ENCODE assay signal across 8 cellular contexts in genomic region chr19:30046522-30046921, GRCh38.
DNase-seq lines count a peak whose midpoint lies in the region; ATAC-seq, FAIRE-seq and TF ChIP-seq lines count a peak whose summit lies in the region.

No MANE protein-coding gene starts in this region.

- H3K9me2 ChIP-seq in Karpas-422 (replicated peaks; ENCODE audit: insufficient read depth, low read length): no peaks in the 10 kb centered on the region

- peak; percentile 44 for TF ChIP-seq CTCF in AG04450 (IDR thresholded peaks at IDR 0.05; ENCODE audit: low read depth, low read length)

- H3K79me2 ChIP-seq in Karpas-422 (ENCODE audit: low read length): no peaks in the 10 kb centered on the region

- POLR2A ChIA-PET in AG04450 (lab: Yijun Ruan, JAX): no interaction called here

- H3K27me3 ChIP-seq in AG04450 (ENCODE audit: control insufficient read depth, insufficient read depth, low read length) (no peaks in the 10 kb centered on the region), Karpas-422 (ENCODE audit: low read length) (no peaks in the 10 kb centered on the region)

- H3K9me3 ChIP-seq in AG04450 (ENCODE audit: control insufficient read depth, insufficient read depth, low read length): no peaks in the 10 kb centered on the region
- H3K9me3 ChIP-seq in Karpas-422 (ENCODE audit: low read length): no peaks in the 10 kb centered on the region

- DNase-seq in AG04450 (ENCODE audit: low read depth, low spot score): no peak
- DNase-seq in Karpas-422: peak; percentile 63
- DNase-seq in cerebellum (ENCODE audit: low spot score): peak; percentile 65
- peak; percentile 59 for DNase-seq in pons (ENCODE audit: low spot score)
- DNase-seq in urothelium cell line (ENCODE audit: low spot score): no peak
- DNase-seq in mesenteric fat pad (ENCODE audit: low spot score): no peak
- no peak for DNase-seq in activated CD8-positive, alpha-beta memory T cell treated with anti-CD3 and anti-CD28 coated beads, Interleukin-2, amount 50 U/mL, for 48 hours

- no peak overlapping the region for H3K27ac ChIP-seq in AG04450 (ENCODE audit: low read depth, low read length)
- no peak overlapping the region for H3K27ac ChIP-seq in Karpas-422 (ENCODE audit: low read length)

- CTCF ChIA-PET in AG04450 (lab: Charles Lee): no interaction called here

- ATAC-seq in GM18508 (IDR thresholded peaks at IDR 0.05; ENCODE audit: insufficient read depth, unreplicated experiment): peak; percentile 86

- no peak overlapping the region for H3K4me2 ChIP-seq in Karpas-422 (ENCODE audit: low read depth, low read length, poor library complexity, severe bottlenecking)

- peaks cover 10% of the 10 kb centered on the region for H3K4me1 ChIP-seq in Karpas-422 (ENCODE audit: low read length)

- no peak overlapping the region for H3K9ac ChIP-seq in Karpas-422 (ENCODE audit: low read length)

- H3K4me3 ChIP-seq in AG04450 (ENCODE audit: low read depth, low read length) (no peak overlapping the region), Karpas-422 (ENCODE audit: low read length) (no peak overlapping the region)

- FAIRE-seq in urothelium cell line (lab: Jason Lieb, UNC): no peak

- no peaks in the 10 kb centered on the region for H3K36me3 ChIP-seq in Karpas-422 (ENCODE audit: insufficient read depth, low read length)

- no peak overlapping the region for H2AFZ ChIP-seq in Karpas-422 (ENCODE audit: low read length)

- H4K20me1 ChIP-seq in Karpas-422 (ENCODE audit: insufficient read depth, low read depth, low read length): no peaks in the 10 kb centered on the region

Comparison
In these comparisons a context has a peak if more than half of its experiments do, and no peak if none do; other contexts are left out.
1. DNase-seq: peak in Karpas-422 (single experiment), cerebellum (single experiment) and pons (single experiment); none in AG04450 (single experiment), urothelium cell line (single experiment), mesenteric fat pad (single experiment) and activated CD8-positive, alpha-beta memory T cell treated with anti-CD3 and anti-CD28 coated beads, Interleukin-2, amount 50 U/mL, for 48 hours (single experiment).